Comparison of ENCODE assay signal across 10 cellular contexts in genomic region chr11:3831378-3832239, GRCh38. TPM values are rescaled to one million over a fixed set of nuclear protein-coding genes. Genes with fewer than 3 reads are reported as not detected.
DNase-seq lines count a peak whose midpoint lies in the region; ATAC-seq lines count a peak whose summit lies in the region.
"Had no signal": no experiment of that assay in that cellular context is flagged by ENCODE, and none has a peak within 500 bp of the region (broad histone marks: within the 10 kb centered on the region; RNA-seq: fewer than 3 reads in every experiment).

No MANE protein-coding gene starts in this region.

- no peaks in the 10 kb centered on the region for H3K27me3 Mint-ChIP-seq in activated CD4-positive, alpha-beta T cell treated with anti-CD3 and anti-CD28 coated beads for 36 hours
- no peaks in the 10 kb centered on the region for H3K27me3 Mint-ChIP-seq in activated CD8-positive, alpha-beta T cell treated with anti-CD3 and anti-CD28 coated beads, Interleukin-2, amount 10 ng/mL, durations not matched to agents 7 days and 5 days (ENCODE audit: low read depth)

- intact Hi-C loops in activated CD4-positive, alpha-beta T cell treated with anti-CD3 and anti-CD28 coated beads for 36 hours (cut with DNase I, micrococcal nuclease) = loop anchor here in 1 of 2 experiments (1.0 kb wide), 1 partner anchor 10 kb away; no protein-coding TSS in a partner anchor
- intact Hi-C loops in left ventricle myocardium superior (cut with micrococcal nuclease) = no loop called here

- POLR2A ChIA-PET in activated CD4-positive, alpha-beta T cell treated with anti-CD3 and anti-CD28 coated beads for 36 hours (lab: Charles Lee) = interaction anchor here (0.7 to 1.8 kb wide), 3 partner anchors 9 to 33 kb away, joined by 4 to 5 read pairs (median 4); partner anchors contain the start of gene RHOG
- POLR2A ChIA-PET in activated CD8-positive, alpha-beta T cell treated with anti-CD3 and anti-CD28 coated beads, Interleukin-2, amount 10 ng/mL, durations not matched to agents 7 days and 5 days (lab: Charles Lee) = interaction anchor here (1.5 to 4.4 kb wide), 3 partner anchors 9 to 23 kb away, joined by 4 to 22 read pairs (median 20); partner anchors contain the start of genes RHOG and STIM1

- H3K27ac Mint-ChIP-seq in activated CD4-positive, alpha-beta T cell treated with anti-CD3 and anti-CD28 coated beads for 36 hours = peak overlapping the region; percentile 90
- peak overlapping the region; percentile 73 for H3K27ac Mint-ChIP-seq in activated CD8-positive, alpha-beta T cell treated with anti-CD3 and anti-CD28 coated beads, Interleukin-2, amount 10 ng/mL, durations not matched to agents 7 days and 5 days

- H3K4me3 Mint-ChIP-seq in activated CD4-positive, alpha-beta T cell treated with anti-CD3 and anti-CD28 coated beads for 36 hours = peak overlapping the region; percentile 13
- no peak overlapping the region for H3K4me3 Mint-ChIP-seq in activated CD8-positive, alpha-beta T cell treated with anti-CD3 and anti-CD28 coated beads, Interleukin-2, amount 10 ng/mL, durations not matched to agents 7 days and 5 days

- no peaks in the 10 kb centered on the region for H3K9me3 Mint-ChIP-seq in activated CD4-positive, alpha-beta T cell treated with anti-CD3 and anti-CD28 coated beads for 36 hours (ENCODE audit: low read depth)
- H3K9me3 Mint-ChIP-seq in activated CD8-positive, alpha-beta T cell treated with anti-CD3 and anti-CD28 coated beads, Interleukin-2, amount 10 ng/mL, durations not matched to agents 7 days and 5 days (ENCODE audit: insufficient read depth) = no peaks in the 10 kb centered on the region

- H3K36me3 Mint-ChIP-seq in activated CD4-positive, alpha-beta T cell treated with anti-CD3 and anti-CD28 coated beads for 36 hours (ENCODE audit: low read depth) = peaks cover 80% of the 10 kb centered on the region
- peaks cover 81% of the 10 kb centered on the region for H3K36me3 Mint-ChIP-seq in activated CD8-positive, alpha-beta T cell treated with anti-CD3 and anti-CD28 coated beads, Interleukin-2, amount 10 ng/mL, durations not matched to agents 7 days and 5 days (ENCODE audit: low read depth)

- peak; percentile 50 for DNase-seq in activated CD4-positive, alpha-beta T cell treated with anti-CD3 and anti-CD28 coated beads for 36 hours
- DNase-seq in activated CD4-positive, alpha-beta T cell treated with anti-CD3 and anti-CD28 coated beads for 1 hour = no peak
- no peak for DNase-seq in activated CD8-positive, alpha-beta T cell treated with anti-CD3 and anti-CD28 coated beads, Interleukin-2, amount 10 ng/mL, durations not matched to agents 7 days and 5 days
- DNase-seq in left ventricle myocardium superior (peak; percentile 63), DMS153 treated with DMSO at 0.1 percent for 48 hours (lab: John Stamatoyannopoulos, UW; ENCODE audit: unreplicated experiment) (no peak), AG08396 (ENCODE audit: low spot score) (no peak)
- DNase-seq in stimulated activated naive CD8-positive, alpha-beta T cell treated with anti-CD3 and anti-CD28 coated beads, Interleukin-15, Interleukin-2, amounts not matched to agents 100 U/mL and 50 U/mL, for 24 hours = no peak
- DNase-seq: ACHN, psoas muscle had no signal

- CTCF ChIA-PET in activated CD4-positive, alpha-beta T cell treated with anti-CD3 and anti-CD28 coated beads for 36 hours (lab: Charles Lee) = interaction anchor here (0.7 to 3.1 kb wide), 8 partner anchors 10 to 241 kb away, joined by 3 to 15 read pairs (median 4); partner anchors contain the start of genes RHOG and STIM1
- CTCF ChIA-PET in activated CD8-positive, alpha-beta T cell treated with anti-CD3 and anti-CD28 coated beads, Interleukin-2, amount 10 ng/mL, durations not matched to agents 7 days and 5 days (lab: Charles Lee) = interaction anchor here (1.1 to 19.3 kb wide), 4 partner anchors 10 to 241 kb away, joined by 4 to 458 read pairs (median 14); partner anchors contain the start of genes PGAP2, RHOG and STIM1

- peaks cover 75% of the 10 kb centered on the region for H3K4me1 Mint-ChIP-seq in activated CD4-positive, alpha-beta T cell treated with anti-CD3 and anti-CD28 coated beads for 36 hours
- peaks cover 69% of the 10 kb centered on the region for H3K4me1 Mint-ChIP-seq in activated CD8-positive, alpha-beta T cell treated with anti-CD3 and anti-CD28 coated beads, Interleukin-2, amount 10 ng/mL, durations not matched to agents 7 days and 5 days (ENCODE audit: low read depth)

- peak; percentile 67 for ATAC-seq in activated CD4-positive, alpha-beta T cell treated with anti-CD3 and anti-CD28 coated beads for 36 hours
- no peak for ATAC-seq in activated CD8-positive, alpha-beta T cell treated with anti-CD3 and anti-CD28 coated beads, Interleukin-2, amount 10 ng/mL, durations not matched to agents 7 days and 5 days
- ATAC-seq in left ventricle myocardium superior = peak; percentile 76
- ATAC-seq in stimulated activated naive CD8-positive, alpha-beta T cell treated with anti-CD3 and anti-CD28 coated beads, Interleukin-15, Interleukin-2, amounts not matched to agents 100 U/mL and 50 U/mL, for 24 hours = peak; percentile 69
- ATAC-seq in HG02840 (IDR thresholded peaks at IDR 0.05; ENCODE audit: low FRiP score, unreplicated experiment) = no peak

RNA-seq across cellular contexts. Expression of gene RHOG, which starts 9.2 kb away (rescaled TPM):
- total RNA-seq in activated CD4-positive, alpha-beta T cell treated with anti-CD3 and anti-CD28 coated beads for 36 hours = 100 to 1,000 TPM; 157 to 180 TPM
- 100 to 1,000 TPM; 173 to 191 TPM for total RNA-seq in activated CD8-positive, alpha-beta T cell treated with anti-CD3 and anti-CD28 coated beads, Interleukin-2, amount 10 ng/mL, durations not matched to agents 7 days and 5 days
- total RNA-seq in left ventricle myocardium superior = 18.6 TPM

RNA-seq across cellular contexts. Expression of gene PGAP2, which starts 23.2 kb away (rescaled TPM):
- 10 to 100 TPM; 33.6 to 39.2 TPM for total RNA-seq in activated CD4-positive, alpha-beta T cell treated with anti-CD3 and anti-CD28 coated beads for 36 hours
- total RNA-seq in activated CD8-positive, alpha-beta T cell treated with anti-CD3 and anti-CD28 coated beads, Interleukin-2, amount 10 ng/mL, durations not matched to agents 7 days and 5 days = 10 to 100 TPM; 23.8 to 25.7 TPM
- 19.6 TPM for total RNA-seq in left ventricle myocardium superior

RNA-seq across cellular contexts. Expression of gene STIM1, which starts 23.9 kb away (rescaled TPM):
- 10 to 100 TPM; 60.0 to 62.6 TPM for total RNA-seq in activated CD4-positive, alpha-beta T cell treated with anti-CD3 and anti-CD28 coated beads for 36 hours
- total RNA-seq in activated CD8-positive, alpha-beta T cell treated with anti-CD3 and anti-CD28 coated beads, Interleukin-2, amount 10 ng/mL, durations not matched to agents 7 days and 5 days = 100 to 1,000 TPM in 1 of 2 experiments, 10 to 100 TPM in 1; 97.3 to 104 TPM
- total RNA-seq in left ventricle myocardium superior = 17.0 TPM

RNA-seq across cellular contexts. Expression of gene NUP98, which starts 34.3 kb away (rescaled TPM):
- total RNA-seq in activated CD4-positive, alpha-beta T cell treated with anti-CD3 and anti-CD28 coated beads for 36 hours = 100 to 1,000 TPM in 1 of 2 experiments, 10 to 100 TPM in 1; 96.0 to 134 TPM
- total RNA-seq in activated CD8-positive, alpha-beta T cell treated with anti-CD3 and anti-CD28 coated beads, Interleukin-2, amount 10 ng/mL, durations not matched to agents 7 days and 5 days = 100 to 1,000 TPM; 106 to 108 TPM
- total RNA-seq in left ventricle myocardium superior = 40.3 TPM

Comparison
In these comparisons a context has a peak if more than half of its experiments do, and no peak if none do; other contexts are left out.
1. DNase-seq: peak in activated CD4-positive, alpha-beta T cell treated with anti-CD3 and anti-CD28 coated beads for 36 hours (single experiment) and left ventricle myocardium superior (single experiment); none in activated CD4-positive, alpha-beta T cell treated with anti-CD3 and anti-CD28 coated beads for 1 hour (single experiment), activated CD8-positive, alpha-beta T cell treated with anti-CD3 and anti-CD28 coated beads, Interleukin-2, amount 10 ng/mL, durations not matched to agents 7 days and 5 days (single experiment), stimulated activated naive CD8-positive, alpha-beta T cell treated with anti-CD3 and anti-CD28 coated beads, Interleukin-15, Interleukin-2, amounts not matched to agents 100 U/mL and 50 U/mL, for 24 hours (single experiment), DMS153 treated with DMSO at 0.1 percent for 48 hours (single experiment) and AG08396 (single experiment).
2. ATAC-seq: peak in activated CD4-positive, alpha-beta T cell treated with anti-CD3 and anti-CD28 coated beads for 36 hours (single experiment), left ventricle myocardium superior (single experiment) and stimulated activated naive CD8-positive, alpha-beta T cell treated with anti-CD3 and anti-CD28 coated beads, Interleukin-15, Interleukin-2, amounts not matched to agents 100 U/mL and 50 U/mL, for 24 hours (single experiment); none in activated CD8-positive, alpha-beta T cell treated with anti-CD3 and anti-CD28 coated beads, Interleukin-2, amount 10 ng/mL, durations not matched to agents 7 days and 5 days (single experiment) and HG02840 (single experiment).